In genomic region chr7:68176974-68177373, GRCh38 we compare ENCODE assay signal across 8 cellular contexts.
DNase-seq lines count a peak whose midpoint lies in the region; ATAC-seq, FAIRE-seq and TF ChIP-seq lines count a peak whose summit lies in the region.

No MANE protein-coding gene starts in this region.

- H3K4me1 Mint-ChIP-seq in stimulated activated naive B cell treated with anti-CD40 and anti-IgM and Interleukin-4, amounts not matched to agents 10 μg/mL and 1 μg/mL and 100 μg/mL, for 72 hours: no peaks in the 10 kb centered on the region

- no peaks in the 10 kb centered on the region for H3K36me3 Mint-ChIP-seq in stimulated activated naive B cell treated with anti-CD40 and anti-IgM and Interleukin-4, amounts not matched to agents 10 μg/mL and 1 μg/mL and 100 μg/mL, for 72 hours

- no peak for FAIRE-seq in H54 (lab: Jason Lieb, UNC)

- DNase-seq in AG20443 (ENCODE audit: low spot score) (peak; percentile 49), H54 (ENCODE audit: insufficient read length, low spot score) (peak; percentile 73), NCI-H226 (peak; percentile 67), amniotic stem cell (lab: John Stamatoyannopoulos, UW) (peak; percentile 31), iPS DF 19.7 (ENCODE audit: low read depth, low spot score) (peak; percentile 2)
- peak; percentile 31 for DNase-seq in stimulated activated naive B cell treated with anti-CD40 and anti-IgM and Interleukin-4, amounts not matched to agents 10 μg/mL and 1 μg/mL and 100 μg/mL, for 72 hours

- no peak for TF ChIP-seq POLR2A in H54 (IDR thresholded peaks at IDR 0.05; ENCODE audit: low read depth, low read length)

- H3K27me3 Mint-ChIP-seq in stimulated activated naive B cell treated with anti-CD40 and anti-IgM and Interleukin-4, amounts not matched to agents 10 μg/mL and 1 μg/mL and 100 μg/mL, for 72 hours: no peaks in the 10 kb centered on the region

- peak; percentile 78 to 81 for ATAC-seq in stimulated activated naive B cell treated with anti-CD40 and anti-IgM and Interleukin-4, amounts not matched to agents 10 μg/mL and 1 μg/mL and 100 μg/mL, for 72 hours (replicated peaks)
- no peak for ATAC-seq in GM18873 (IDR thresholded peaks at IDR 0.05; ENCODE audit: low FRiP score, unreplicated experiment)
- ATAC-seq in GM21390 (IDR thresholded peaks at IDR 0.05; ENCODE audit: unreplicated experiment): no peak

- no peak overlapping the region for H3K27ac Mint-ChIP-seq in stimulated activated naive B cell treated with anti-CD40 and anti-IgM and Interleukin-4, amounts not matched to agents 10 μg/mL and 1 μg/mL and 100 μg/mL, for 72 hours

- no peaks in the 10 kb centered on the region for H3K9me3 Mint-ChIP-seq in stimulated activated naive B cell treated with anti-CD40 and anti-IgM and Interleukin-4, amounts not matched to agents 10 μg/mL and 1 μg/mL and 100 μg/mL, for 72 hours

- no peak overlapping the region for H3K4me3 Mint-ChIP-seq in stimulated activated naive B cell treated with anti-CD40 and anti-IgM and Interleukin-4, amounts not matched to agents 10 μg/mL and 1 μg/mL and 100 μg/mL, for 72 hours

Comparison
In these comparisons a context has a peak if more than half of its experiments do, and no peak if none do; other contexts are left out.
1. DNase-seq: peak in every context shown above with its lines; median percentile 73 in H54; 67 in NCI-H226; 49 in AG20443; 31 in amniotic stem cell; 31 in stimulated activated naive B cell treated with anti-CD40 and anti-IgM and Interleukin-4, amounts not matched to agents 10 μg/mL and 1 μg/mL and 100 μg/mL, for 72 hours; 2 in iPS DF 19.7.
2. ATAC-seq: peak in stimulated activated naive B cell treated with anti-CD40 and anti-IgM and Interleukin-4, amounts not matched to agents 10 μg/mL and 1 μg/mL and 100 μg/mL, for 72 hours (2 of 2); none in GM18873 (single experiment) and GM21390 (single experiment).